Comparison of ENCODE assay signal across 2 cellular contexts in the genomic region with DNA sequence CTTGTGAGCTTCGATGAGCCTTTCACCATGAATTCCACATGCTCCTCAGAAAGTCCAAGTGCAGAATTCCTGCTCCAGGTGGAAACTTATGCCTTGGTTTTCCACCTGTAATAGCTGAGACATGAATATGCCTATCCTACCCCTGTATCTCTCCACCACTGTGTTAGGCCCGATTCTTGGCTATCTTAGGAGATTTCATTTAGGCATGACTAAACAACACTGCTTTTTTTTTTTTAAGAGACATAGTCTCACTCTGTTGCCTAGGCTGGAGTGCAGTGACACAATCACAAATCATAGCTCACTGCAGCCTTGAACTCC.
A peak's percentile ranks its signal among the peaks of the same experiment; 100 is the strongest.
TF ChIP-seq lines count a peak whose summit lies in the region.

No MANE protein-coding gene starts in this region.

TF ChIP-seq in HepG2, 621 proteins besides CTCF, POLR2A, EP300 and RAD21:
- TF ChIP-seq ZNF235 (CRISPR knock-in tag; IDR thresholded peaks at IDR 0.05; ENCODE audit: borderline replicate concordance) (no peak), RBFOX2 (IDR thresholded peaks at IDR 0.05; ENCODE audit: low read depth, low read length) (no peak)
- TF ChIP-seq, protein P1, sequence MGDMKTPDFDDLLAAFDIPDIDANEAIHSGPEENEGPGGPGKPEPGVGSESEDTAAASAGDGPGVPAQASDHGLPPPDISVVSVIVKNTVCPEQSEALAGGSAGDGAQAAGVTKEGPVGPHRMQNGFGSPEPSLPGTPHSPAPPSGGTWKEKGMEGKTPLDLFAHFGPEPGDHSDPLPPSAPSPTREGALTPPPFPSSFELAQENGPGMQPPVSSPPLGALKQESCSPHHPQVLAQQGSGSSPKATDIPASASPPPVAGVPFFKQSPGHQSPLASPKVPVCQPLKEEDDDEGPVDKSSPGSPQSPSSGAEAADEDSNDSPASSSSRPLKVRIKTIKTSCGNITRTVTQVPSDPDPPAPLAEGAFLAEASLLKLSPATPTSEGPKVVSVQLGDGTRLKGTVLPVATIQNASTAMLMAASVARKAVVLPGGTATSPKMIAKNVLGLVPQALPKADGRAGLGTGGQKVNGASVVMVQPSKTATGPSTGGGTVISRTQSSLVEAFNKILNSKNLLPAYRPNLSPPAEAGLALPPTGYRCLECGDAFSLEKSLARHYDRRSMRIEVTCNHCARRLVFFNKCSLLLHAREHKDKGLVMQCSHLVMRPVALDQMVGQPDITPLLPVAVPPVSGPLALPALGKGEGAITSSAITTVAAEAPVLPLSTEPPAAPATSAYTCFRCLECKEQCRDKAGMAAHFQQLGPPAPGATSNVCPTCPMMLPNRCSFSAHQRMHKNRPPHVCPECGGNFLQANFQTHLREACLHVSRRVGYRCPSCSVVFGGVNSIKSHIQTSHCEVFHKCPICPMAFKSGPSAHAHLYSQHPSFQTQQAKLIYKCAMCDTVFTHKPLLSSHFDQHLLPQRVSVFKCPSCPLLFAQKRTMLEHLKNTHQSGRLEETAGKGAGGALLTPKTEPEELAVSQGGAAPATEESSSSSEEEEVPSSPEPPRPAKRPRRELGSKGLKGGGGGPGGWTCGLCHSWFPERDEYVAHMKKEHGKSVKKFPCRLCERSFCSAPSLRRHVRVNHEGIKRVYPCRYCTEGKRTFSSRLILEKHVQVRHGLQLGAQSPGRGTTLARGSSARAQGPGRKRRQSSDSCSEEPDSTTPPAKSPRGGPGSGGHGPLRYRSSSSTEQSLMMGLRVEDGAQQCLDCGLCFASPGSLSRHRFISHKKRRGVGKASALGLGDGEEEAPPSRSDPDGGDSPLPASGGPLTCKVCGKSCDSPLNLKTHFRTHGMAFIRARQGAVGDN (CRISPR knock-in tag; IDR thresholded peaks at IDR 0.05) = 0 out of 2 replicates have a peak, but pooled peaks have one; percentile 32
- TF ChIP-seq, protein P2, sequence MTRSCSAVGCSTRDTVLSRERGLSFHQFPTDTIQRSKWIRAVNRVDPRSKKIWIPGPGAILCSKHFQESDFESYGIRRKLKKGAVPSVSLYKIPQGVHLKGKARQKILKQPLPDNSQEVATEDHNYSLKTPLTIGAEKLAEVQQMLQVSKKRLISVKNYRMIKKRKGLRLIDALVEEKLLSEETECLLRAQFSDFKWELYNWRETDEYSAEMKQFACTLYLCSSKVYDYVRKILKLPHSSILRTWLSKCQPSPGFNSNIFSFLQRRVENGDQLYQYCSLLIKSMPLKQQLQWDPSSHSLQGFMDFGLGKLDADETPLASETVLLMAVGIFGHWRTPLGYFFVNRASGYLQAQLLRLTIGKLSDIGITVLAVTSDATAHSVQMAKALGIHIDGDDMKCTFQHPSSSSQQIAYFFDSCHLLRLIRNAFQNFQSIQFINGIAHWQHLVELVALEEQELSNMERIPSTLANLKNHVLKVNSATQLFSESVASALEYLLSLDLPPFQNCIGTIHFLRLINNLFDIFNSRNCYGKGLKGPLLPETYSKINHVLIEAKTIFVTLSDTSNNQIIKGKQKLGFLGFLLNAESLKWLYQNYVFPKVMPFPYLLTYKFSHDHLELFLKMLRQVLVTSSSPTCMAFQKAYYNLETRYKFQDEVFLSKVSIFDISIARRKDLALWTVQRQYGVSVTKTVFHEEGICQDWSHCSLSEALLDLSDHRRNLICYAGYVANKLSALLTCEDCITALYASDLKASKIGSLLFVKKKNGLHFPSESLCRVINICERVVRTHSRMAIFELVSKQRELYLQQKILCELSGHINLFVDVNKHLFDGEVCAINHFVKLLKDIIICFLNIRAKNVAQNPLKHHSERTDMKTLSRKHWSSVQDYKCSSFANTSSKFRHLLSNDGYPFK (CRISPR knock-in tag; IDR thresholded peaks at IDR 0.05; ENCODE audit: borderline replicate concordance) = 0 out of 2 replicates have a peak, but pooled peaks have one; percentile 1

TF ChIP-seq in IMR-90, 13 proteins besides CTCF, POLR2A, EP300 and RAD21:
- TF ChIP-seq SMC3 (IDR thresholded peaks at IDR 0.05; ENCODE audit: low read depth, low read length) = no peak
- TF ChIP-seq MAZ (IDR thresholded peaks at IDR 0.05; ENCODE audit: borderline replicate concordance, low read depth, low read length) = no peak
- TF ChIP-seq BHLHE40 (IDR thresholded peaks at IDR 0.05; ENCODE audit: low read depth, low read length) = no peak
- no peak for TF ChIP-seq MXI1 (IDR thresholded peaks at IDR 0.05; ENCODE audit: borderline replicate concordance, low read depth, low read length)
- TF ChIP-seq, protein P3, sequence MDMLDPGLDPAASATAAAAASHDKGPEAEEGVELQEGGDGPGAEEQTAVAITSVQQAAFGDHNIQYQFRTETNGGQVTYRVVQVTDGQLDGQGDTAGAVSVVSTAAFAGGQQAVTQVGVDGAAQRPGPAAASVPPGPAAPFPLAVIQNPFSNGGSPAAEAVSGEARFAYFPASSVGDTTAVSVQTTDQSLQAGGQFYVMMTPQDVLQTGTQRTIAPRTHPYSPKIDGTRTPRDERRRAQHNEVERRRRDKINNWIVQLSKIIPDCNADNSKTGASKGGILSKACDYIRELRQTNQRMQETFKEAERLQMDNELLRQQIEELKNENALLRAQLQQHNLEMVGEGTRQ (IDR thresholded peaks at IDR 0.05; ENCODE audit: low read depth, low read length) = no peak
- no peak for TF ChIP-seq NFE2L2 (IDR thresholded peaks at IDR 0.05; ENCODE audit: low read depth, low read length)
